In genomic region chr6:149041953-149042352, GRCh38 we compare ENCODE assay signal across 28 cellular contexts.
"Had no signal": no experiment of that assay in that cellular context is flagged by ENCODE, and none has a peak within 500 bp of the region (broad histone marks: within the 10 kb centered on the region; RNA-seq: fewer than 3 reads in every experiment).

No MANE protein-coding gene starts in this region.

- H3K4me1 ChIP-seq: colonic mucosa, lower lobe of right lung had no signal

- H3K27me3 Mint-ChIP-seq: effector memory CD8-positive, alpha-beta T cell; naive B cell had no signal

- H3K9me3 Mint-ChIP-seq: dendritic cell treated with granulocyte-macrophage colony-stimulating factor and Interleukin-4, amounts not matched to agents 40 ng/mL and 50 ng/mL, for 4 days; effector memory CD8-positive, alpha-beta T cell; endodermal cell; mesothelial cell of epicardium; naive B cell had no signal

- H3K36me3 ChIP-seq: colonic mucosa, esophagus squamous epithelium, gastrocnemius medialis, heart right ventricle, left lung, lower lobe of right lung had no signal

- H3K4me3 ChIP-seq: colonic mucosa, esophagus squamous epithelium, gastrocnemius medialis, heart right ventricle, left lung, lower lobe of right lung, mucosa of descending colon had no signal

- FAIRE-seq: endometrium, islet of Langerhans, keratinocyte had no signal

- H3K27ac Mint-ChIP-seq: dendritic cell treated with granulocyte-macrophage colony-stimulating factor and Interleukin-4, amounts not matched to agents 40 ng/mL and 50 ng/mL, for 4 days; effector memory CD8-positive, alpha-beta T cell; mesothelial cell of epicardium had no signal

- H3K27ac ChIP-seq: colonic mucosa, epithelial cell of prostate, esophagus squamous epithelium, gastrocnemius medialis, heart right ventricle, left lung, lower lobe of right lung had no signal

- ATAC-seq: effector memory CD8-positive, alpha-beta T cell; esophagus mucosa; gastrocnemius medialis; heart right ventricle; left cardiac atrium; left lung; left ventricle myocardium superior; lower lobe of right lung; mucosa of descending colon had no signal

- DNase-seq: colonic mucosa; cortex of kidney; effector CD8-positive, alpha-beta T cell; effector memory CD8-positive, alpha-beta T cell; erythroblast; esophagus squamous epithelium; foreskin fibroblast; foreskin melanocyte; gastrocnemius medialis; glutamatergic neuron; head of caudate nucleus; heart right ventricle; hippocampal formation; left cardiac atrium; left lung; left ventricle myocardium superior; lower lobe of right lung; mesenchymal stem cell; mucosa of descending colon; naive B cell had no signal

- H3K27me3 ChIP-seq: colonic mucosa, esophagus squamous epithelium, gastrocnemius medialis, left lung had no signal

- H3K9me3 ChIP-seq: colonic mucosa, esophagus squamous epithelium, gastrocnemius medialis, heart right ventricle, left lung, lower lobe of right lung, mucosa of descending colon had no signal

- H3K4me3 Mint-ChIP-seq: dendritic cell treated with granulocyte-macrophage colony-stimulating factor and Interleukin-4, amounts not matched to agents 40 ng/mL and 50 ng/mL, for 4 days; effector memory CD8-positive, alpha-beta T cell; endodermal cell; mesothelial cell of epicardium had no signal

- H3K36me3 Mint-ChIP-seq: mesothelial cell of epicardium had no signal
